11 cellular contexts compared by ENCODE assay signal in the genomic region with DNA sequence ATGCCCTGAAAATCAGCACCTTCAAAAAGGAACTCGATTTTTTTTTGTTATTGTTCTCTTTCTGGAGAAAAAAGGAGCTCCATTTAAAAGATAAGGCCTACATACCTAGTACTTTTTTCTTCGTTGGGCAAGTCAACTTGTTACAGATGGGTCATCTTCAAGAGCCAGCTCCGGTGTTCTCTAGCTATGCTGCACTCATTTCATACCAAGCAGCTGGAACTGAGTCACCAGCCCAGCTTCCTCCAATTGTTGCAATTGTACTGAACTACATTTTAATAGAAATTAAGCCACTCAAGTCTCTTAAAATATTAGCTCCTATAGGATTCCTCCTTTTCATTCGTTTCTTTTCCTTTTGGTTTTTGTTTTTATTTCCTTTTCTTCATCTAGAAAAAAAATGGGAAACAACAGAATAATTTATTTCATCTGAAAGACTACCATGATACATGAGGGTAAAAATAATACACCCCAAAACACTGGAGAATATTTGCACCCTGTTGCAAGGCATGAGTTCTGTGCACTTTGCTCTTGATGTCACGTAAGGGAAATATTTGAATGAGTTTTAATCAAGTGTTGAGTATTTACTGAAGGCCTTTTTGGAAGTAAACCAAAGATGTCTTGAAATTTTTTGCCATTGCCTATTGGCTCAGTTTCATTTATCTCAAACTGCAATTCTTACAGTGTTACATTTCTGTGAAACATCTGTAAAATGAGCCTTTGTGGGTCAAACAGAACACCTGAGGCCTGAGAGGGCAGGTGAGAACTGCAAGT.
A peak's percentile ranks its signal among the peaks of the same experiment; 100 is the strongest.
DNase-seq lines count a peak whose midpoint lies in the region; ATAC-seq and TF ChIP-seq lines count a peak whose summit lies in the region.
"Had no signal": no experiment of that assay in that cellular context is flagged by ENCODE, and none has a peak within 500 bp of the region (broad histone marks: within the 10 kb centered on the region; RNA-seq: fewer than 3 reads in every experiment).

No MANE protein-coding gene starts in this region.

- no peak overlapping the region for H3K56ac ChIP-seq in H9 (ENCODE audit: insufficient read length, low read depth, low read length)

- H3K27ac Mint-ChIP-seq in H9, result peak overlapping the region in 1 of 3 experiments; percentile 72; a peak in 2 of 7 replicates
- H3K27ac Mint-ChIP-seq: activated T-helper 1 cell treated with anti-CD3 and anti-CD28 coated beads, Interleukin-12 subunit alpha, Interleukin-12 subunit beta, Interleukin-2, Interleukin-4 antibody, amounts not matched to agents 30 ng/mL and 10 ng/mL and 1 ng/mL, durations not matched to agents 14 hours and 24 hours and 36 hours had no signal

- TF ChIP-seq POLR2A in right lobe of liver (IDR thresholded peaks at IDR 0.05), result no peak

- no peak overlapping the region for H3K14ac ChIP-seq in H9 (ENCODE audit: insufficient read depth, low read length)

- H3K4me1 Mint-ChIP-seq in H9, result peaks cover 4 to 10% of the 10 kb centered on the region in 2 experiments; a peak in 2 of 4 replicates

- H2BK15ac ChIP-seq in H9 (ENCODE audit: low read depth, low read length), result no peak overlapping the region

- peaks cover 49% of the 10 kb centered on the region for H3K79me2 ChIP-seq in KMS-11 (ENCODE audit: insufficient read depth, low read depth)
- H3K79me2 ChIP-seq in H9 (ENCODE audit: insufficient read depth, low read length), result no peaks in the 10 kb centered on the region; the same call in 1 of the 2 replicates

- H2AFZ ChIP-seq in KMS-11 (ENCODE audit: low read depth) (no peak overlapping the region), H9 (ENCODE audit: low read length) (no peak overlapping the region)

- no peak overlapping the region for H2BK12ac ChIP-seq in H9 (ENCODE audit: insufficient read length, low read depth, low read length)

- DNase-seq in 8988T (peak; percentile 27), choroid plexus epithelial cell (ENCODE audit: low read depth) (peak; percentile 79), right lobe of liver (no peak), NCI-H510A (lab: John Stamatoyannopoulos, UW) (no peak), H9 (no peak)
- DNase-seq: NCI-H446 treated with DMSO at 0.1 percent for 48 hours had no signal

- no peak overlapping the region for H3K18ac ChIP-seq in H9 (ENCODE audit: insufficient read length, low read depth, low read length)

- peaks cover 16% of the 10 kb centered on the region for H3K4me1 ChIP-seq in KMS-11 (ENCODE audit: low read depth, poor library complexity, severe bottlenecking)
- peaks cover 0 to 52% (median 15%) of the 10 kb centered on the region in 4 donors for H3K4me1 ChIP-seq in right lobe of liver
- H3K4me1 ChIP-seq in H9 (ENCODE audit: insufficient read depth, low read length), result no peaks in the 10 kb centered on the region

- H3K9me3 ChIP-seq in right lobe of liver (no peaks in the 10 kb centered on the region), H9 (ENCODE audit: control insufficient read depth, low read depth, low read length) (no peaks in the 10 kb centered on the region)

- no peak overlapping the region for H2BK120ac ChIP-seq in H9 (ENCODE audit: low read depth, low read length, poor library complexity, severe bottlenecking)

- H3K36me3 ChIP-seq in KMS-11 (ENCODE audit: insufficient read depth), result no peaks in the 10 kb centered on the region
- no peaks in the 10 kb centered on the region for H3K36me3 ChIP-seq in right lobe of liver

- H3K9ac ChIP-seq in KMS-11 (no peak overlapping the region), H9 (ENCODE audit: extremely low read depth, insufficient read length, low read length) (no peak overlapping the region)

- H3K27me3 ChIP-seq in KMS-11 (ENCODE audit: insufficient read depth, low read depth) (no peaks in the 10 kb centered on the region; the same call in 1 of the 2 replicates), right lobe of liver (no peaks in the 10 kb centered on the region), H9 (ENCODE audit: insufficient read depth, low read length) (no peaks in the 10 kb centered on the region)

- H3K4me2 ChIP-seq in KMS-11 (no peak overlapping the region), H9 (ENCODE audit: insufficient read depth, insufficient read length, low read length) (no peak overlapping the region)

- ATAC-seq in right lobe of liver (peak; percentile 65 to 79 (median 72)), HG03521 (IDR thresholded peaks at IDR 0.05; ENCODE audit: unreplicated experiment) (no peak), HG02642 (IDR thresholded peaks at IDR 0.05; ENCODE audit: poor library complexity, unreplicated experiment) (no peak)

- intact Hi-C loops in right lobe of liver (cut with DNase I), result no loop called here

- H4K91ac ChIP-seq in H9 (ENCODE audit: insufficient read length, low read depth, low read length), result no peak overlapping the region

- H3K36me3 Mint-ChIP-seq in H9 (ENCODE audit: insufficient read depth in 1 of 3, low read depth in 3 of 3), result peaks cover 7 to 30% (median 23%) of the 10 kb centered on the region in 3 experiments; a peak in 6 of 7 replicates

- TF ChIP-seq CTCF in KMS-11 (conservative IDR thresholded peaks at IDR 0.05; ENCODE audit: low read depth, low read length), result no peak
- TF ChIP-seq CTCF in choroid plexus epithelial cell (conservative IDR thresholded peaks at IDR 0.05; ENCODE audit: low read depth, low read length), result no peak
- TF ChIP-seq CTCF in right lobe of liver (IDR thresholded peaks at IDR 0.05), result no peak
- no peak for TF ChIP-seq CTCF in H9 (conservative IDR thresholded peaks at IDR 0.05)

- H2BK5ac ChIP-seq in H9 (ENCODE audit: insufficient read length, low read length), result no peak overlapping the region

- H2AK5ac ChIP-seq in H9 (ENCODE audit: insufficient read length, low read length), result no peak overlapping the region

- H4K8ac ChIP-seq in H9 (replicated peaks; ENCODE audit: insufficient read length, low read depth, low read length), result no peak overlapping the region

- no peak overlapping the region for H3T11ph ChIP-seq in H9 (ENCODE audit: low read length)

- no peaks in the 10 kb centered on the region for H3K23me2 ChIP-seq in H9 (ENCODE audit: insufficient read length, low read depth, low read length, poor library complexity, severe bottlenecking)

- no peaks in the 10 kb centered on the region for H3K27me3 Mint-ChIP-seq in H9 (ENCODE audit: low read depth)

- H4K5ac ChIP-seq in H9 (ENCODE audit: insufficient read length, low read depth, low read length), result no peak overlapping the region

- H3K79me1 ChIP-seq in H9 (ENCODE audit: insufficient read depth, low read depth, low read length, poor library complexity, severe bottlenecking), result peaks cover 2% of the 10 kb centered on the region

- 30% methylated on average over 5 of the region's 5 CpGs for WGBS in right lobe of liver (ENCODE audit: insufficient coverage, low coverage, low lambda C conversion rate, missing lambda C conversion rate)
- no CpG with 5 or more reads among the region's 5 CpGs for WGBS in H9 (ENCODE audit: extremely low coverage, insufficient read length, low lambda C conversion rate)

- H3K4me3 Mint-ChIP-seq in H9, result no peak overlapping the region
- H3K4me3 Mint-ChIP-seq: activated T-helper 1 cell treated with anti-CD3 and anti-CD28 coated beads, Interleukin-12 subunit alpha, Interleukin-12 subunit beta, Interleukin-2, Interleukin-4 antibody, amounts not matched to agents 30 ng/mL and 10 ng/mL and 1 ng/mL, durations not matched to agents 14 hours and 24 hours and 36 hours; neural crest cell had no signal

- no peak overlapping the region for H2BK20ac ChIP-seq in H9 (ENCODE audit: low read depth, low read length, poor library complexity, severe bottlenecking)

- H4K20me1 ChIP-seq in KMS-11 (ENCODE audit: insufficient read depth) (no peaks in the 10 kb centered on the region; the same call in 1 of the 2 replicates), H9 (ENCODE audit: control insufficient read depth, insufficient read depth, insufficient read length) (no peaks in the 10 kb centered on the region)

- no peak overlapping the region for H3K4ac ChIP-seq in H9 (ENCODE audit: low read depth, low read length)

- H3K4me3 ChIP-seq in KMS-11 (IDR thresholded peaks at IDR 0.05; ENCODE audit: insufficient read depth, low read depth, low read length), result no peak overlapping the region
- H3K4me3 ChIP-seq in choroid plexus epithelial cell (ENCODE audit: low read depth, low read length), result no peak overlapping the region
- H3K4me3 ChIP-seq in right lobe of liver, result no peak overlapping the region

- H3K27ac ChIP-seq in KMS-11 (0 out of 2 replicates have a peak overlapping the region, but pooled peaks have one; percentile 8), right lobe of liver (peak overlapping the region; percentile 11 to 72 (median 48)), H9 (ENCODE audit: insufficient read length, low read depth, low read length) (no peak overlapping the region)

- H3K23ac ChIP-seq in H9 (ENCODE audit: insufficient read length, low read depth, low read length), result no peak overlapping the region

- H3K9me3 Mint-ChIP-seq in H9, result no peaks in the 10 kb centered on the region
- H3K9me3 Mint-ChIP-seq: activated T-helper 1 cell treated with anti-CD3 and anti-CD28 coated beads, Interleukin-12 subunit alpha, Interleukin-12 subunit beta, Interleukin-2, Interleukin-4 antibody, amounts not matched to agents 30 ng/mL and 10 ng/mL and 1 ng/mL, durations not matched to agents 14 hours and 24 hours and 36 hours; neural crest cell had no signal

Comparison
In these comparisons a context has a peak if more than half of its experiments do, and no peak if none do; other contexts are left out.
1. DNase-seq: peak in 8988T (single experiment) and choroid plexus epithelial cell (single experiment); none in right lobe of liver (0 of 3), NCI-H510A (single experiment) and H9 (single experiment).
2. ATAC-seq: peak in right lobe of liver (4 of 4); none in HG03521 (single experiment) and HG02642 (single experiment).